21 cellular contexts compared by ENCODE assay signal in genomic region chr6:3306848-3307247, GRCh38.
"Had no signal": no experiment of that assay in that cellular context is flagged by ENCODE, and none has a peak within 500 bp of the region (broad histone marks: within the 10 kb centered on the region; RNA-seq: fewer than 3 reads in every experiment).

No MANE protein-coding gene starts in this region.

- H3K27me3 Mint-ChIP-seq: activated naive CD8-positive, alpha-beta T cell; brain had no signal

- H3K36me3 Mint-ChIP-seq: activated CD8-positive, alpha-beta memory T cell treated with anti-CD3 and anti-CD28 coated beads, Interleukin-2, amount 10 ng/mL, durations not matched to agents 7 days and 5 days had no signal

- DNase-seq: activated CD4-positive, alpha-beta T cell treated with anti-CD3 and anti-CD28 coated beads for 1 hour; activated CD4-positive, alpha-beta T cell treated with anti-CD3 and anti-CD28 coated beads, Interleukin-2, amount 50 U/mL, for 48 hours; activated CD8-positive, alpha-beta memory T cell treated with anti-CD3 and anti-CD28 coated beads, Interleukin-2, amount 10 ng/mL, durations not matched to agents 7 days and 5 days; activated effector memory CD4-positive, alpha-beta T cell treated with anti-CD3 and anti-CD28 coated beads, Interleukin-2, amount 50 U/mL, for 16 hours; activated T-cell treated with anti-CD3 and anti-CD28 coated beads, Interleukin-2, amount 50 U/mL, for 24 hours; amygdala; effector memory CD8-positive, alpha-beta T cell; hippocampal formation; left cardiac atrium; lower lobe of right lung; midbrain; naive B cell; stimulated activated CD4-positive, alpha-beta T cell treated with anti-CD3 and anti-CD28 coated beads, Interleukin-2, amount 100 ng/mL, for 48 hours; stimulated activated CD8-positive, alpha-beta memory T cell treated with anti-CD3 and anti-CD28 coated beads, Interleukin-4, amount 100 ng/mL, for 48 hours; stimulated activated naive CD8-positive, alpha-beta T cell treated with anti-CD3 and anti-CD28 coated beads, Interleukin-15, Interleukin-2, amounts not matched to agents 100 U/mL and 50 U/mL, for 24 hours had no signal

- H3K36me3 ChIP-seq: lower lobe of right lung, prostate gland had no signal

- H3K9me3 Mint-ChIP-seq: activated T-cell treated with anti-CD3 and anti-CD28 coated beads, Interleukin-2, amount 50 U/mL, for 24 hours had no signal

- H3K27me3 ChIP-seq: right lobe of liver had no signal

- H3K27ac Mint-ChIP-seq: activated CD8-positive, alpha-beta memory T cell treated with anti-CD3 and anti-CD28 coated beads, Interleukin-2, amount 10 ng/mL, durations not matched to agents 7 days and 5 days; activated naive CD8-positive, alpha-beta T cell; activated T-cell treated with anti-CD3 and anti-CD28 coated beads, Interleukin-2, amount 50 U/mL, for 24 hours; dendritic cell treated with granulocyte-macrophage colony-stimulating factor and Interleukin-4, amounts not matched to agents 40 ng/mL and 50 ng/mL, for 4 days; effector memory CD8-positive, alpha-beta T cell had no signal

- H3K4me3 Mint-ChIP-seq: activated CD8-positive, alpha-beta memory T cell treated with anti-CD3 and anti-CD28 coated beads, Interleukin-2, amount 10 ng/mL, durations not matched to agents 7 days and 5 days; activated naive CD8-positive, alpha-beta T cell; activated T-cell treated with anti-CD3 and anti-CD28 coated beads, Interleukin-2, amount 50 U/mL, for 24 hours; brain; dendritic cell treated with granulocyte-macrophage colony-stimulating factor and Interleukin-4, amounts not matched to agents 40 ng/mL and 50 ng/mL, for 4 days; effector memory CD8-positive, alpha-beta T cell; naive B cell had no signal

- H3K4me1 ChIP-seq: lower lobe of right lung, prostate gland, right lobe of liver had no signal

- H3K4me3 ChIP-seq: lower lobe of right lung, prostate gland, right lobe of liver had no signal

- H3K4me1 Mint-ChIP-seq: activated CD8-positive, alpha-beta memory T cell treated with anti-CD3 and anti-CD28 coated beads, Interleukin-2, amount 10 ng/mL, durations not matched to agents 7 days and 5 days; naive B cell had no signal

- H3K27ac ChIP-seq: epithelial cell of prostate, lower lobe of right lung, prostate gland, right lobe of liver had no signal

- H3K9me3 ChIP-seq: lower lobe of right lung, prostate gland, right lobe of liver had no signal

- ATAC-seq: activated CD8-positive, alpha-beta memory T cell treated with anti-CD3 and anti-CD28 coated beads, Interleukin-2, amount 10 ng/mL, durations not matched to agents 7 days and 5 days; effector memory CD8-positive, alpha-beta T cell; left cardiac atrium; lower lobe of right lung; stimulated activated naive CD8-positive, alpha-beta T cell treated with anti-CD3 and anti-CD28 coated beads, Interleukin-15, Interleukin-2, amounts not matched to agents 100 U/mL and 50 U/mL, for 24 hours had no signal
